ENCODE assay signal across 1 cellular context in the genomic region with DNA sequence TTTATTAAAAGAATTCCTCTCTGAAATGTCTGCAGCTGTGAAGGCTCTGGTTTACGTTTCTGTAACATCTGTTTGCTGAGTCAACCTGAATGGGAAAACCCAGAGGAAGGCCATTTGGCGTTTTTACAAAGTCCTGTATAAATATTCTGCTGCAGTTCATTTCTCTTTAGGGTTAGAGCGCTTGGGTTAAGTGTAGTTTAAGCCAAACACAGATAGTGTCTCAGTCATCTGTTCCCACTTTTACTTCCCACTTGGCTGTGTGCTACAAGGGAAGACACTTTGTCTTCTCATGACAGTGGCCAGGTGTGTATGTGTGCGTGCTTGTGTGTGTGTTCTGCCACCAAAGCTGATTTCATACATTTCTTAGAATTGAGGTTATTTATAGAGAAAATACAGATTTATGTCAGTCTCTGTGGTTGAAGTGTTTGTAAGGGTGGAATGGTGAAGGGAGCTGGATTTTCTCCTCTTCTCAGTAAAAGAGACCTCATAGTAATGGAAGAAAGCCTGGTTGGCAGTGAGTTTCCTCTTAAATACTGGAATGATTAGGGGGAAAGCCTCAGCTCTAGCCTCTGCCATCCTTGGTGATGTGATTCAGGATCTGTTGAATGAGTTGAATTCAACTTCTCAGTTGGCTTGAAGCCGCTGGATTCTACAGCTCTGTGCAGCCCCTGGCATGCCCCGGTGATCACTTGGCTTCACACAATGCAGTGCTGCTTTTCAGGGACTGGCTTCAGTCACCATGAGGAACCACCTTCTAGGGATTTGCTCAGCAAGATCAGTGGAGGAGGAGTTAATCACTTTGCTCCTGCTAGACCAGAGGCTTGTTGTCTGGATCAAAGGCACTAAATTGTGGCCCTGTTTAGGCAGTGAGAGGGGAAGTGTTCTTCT.
TF ChIP-seq lines count a peak whose summit lies in the region.

No MANE protein-coding gene starts in this region.

TF ChIP-seq in GM12878, 131 proteins besides CTCF, POLR2A, EP300 and RAD21 (continued from another document and continues in another):
- TF ChIP-seq SKIL (IDR thresholded peaks at IDR 0.05; ENCODE audit: low read depth, poor library complexity, severe bottlenecking) = no peak
- no peak for TF ChIP-seq ZNF687 (IDR thresholded peaks at IDR 0.05)
- TF ChIP-seq IKZF1 (conservative IDR thresholded peaks at IDR 0.05) = no peak
- no peak for TF ChIP-seq BCLAF1 (IDR thresholded peaks at IDR 0.05)
- no peak for TF ChIP-seq PKNOX1 (IDR thresholded peaks at IDR 0.05)
- peak; percentile 73 for TF ChIP-seq MEF2A (IDR thresholded peaks at IDR 0.05; ENCODE audit: insufficient read depth, low read depth, low read length)
- no peak for TF ChIP-seq ETV6 (conservative IDR thresholded peaks at IDR 0.05 in 1 of 2, IDR thresholded peaks at IDR 0.05 in 1 of 2; ENCODE audit: borderline replicate concordance in 1 of 2, low read depth in 1 of 2)
- TF ChIP-seq ATF2 (IDR thresholded peaks at IDR 0.05; ENCODE audit: low read length) = peak; percentile 63; the same call in 1 of the 2 replicates
- peak; percentile 65; the same call in 1 of the 2 replicates for TF ChIP-seq ZBED1 (IDR thresholded peaks at IDR 0.05; ENCODE audit: borderline replicate concordance)
- peak; percentile 61 for TF ChIP-seq JUNB (IDR thresholded peaks at IDR 0.05)
- no peak for TF ChIP-seq YBX1 (IDR thresholded peaks at IDR 0.05)
- peak; percentile 85 for TF ChIP-seq EED (IDR thresholded peaks at IDR 0.05; ENCODE audit: low read depth)
- TF ChIP-seq MTA3 (IDR thresholded peaks at IDR 0.05; ENCODE audit: borderline replicate concordance, low read length) = no peak
- TF ChIP-seq ELK1 (IDR thresholded peaks at IDR 0.05; ENCODE audit: low read depth, low read length) = no peak
- TF ChIP-seq E2F8 (IDR thresholded peaks at IDR 0.05; ENCODE audit: low read depth, partially characterized antibody) = no peak
- no peak for TF ChIP-seq LARP7 (IDR thresholded peaks at IDR 0.05)
- peak; percentile 28; the same call in 1 of the 2 replicates for TF ChIP-seq TCF12 (IDR thresholded peaks at IDR 0.05; ENCODE audit: low read depth, low read length)
- no peak for TF ChIP-seq STAT3 (IDR thresholded peaks at IDR 0.05; ENCODE audit: low read depth, low read length)
- peak; percentile 69; the same call in 1 of the 2 replicates for TF ChIP-seq CBFB (IDR thresholded peaks at IDR 0.05; ENCODE audit: low read depth)
- TF ChIP-seq HSF1 (IDR thresholded peaks at IDR 0.05; ENCODE audit: low read depth, low read length) = no peak
- no peak for TF ChIP-seq CHD2 (IDR thresholded peaks at IDR 0.05; ENCODE audit: borderline replicate concordance, low read depth, low read length)
- no peak for TF ChIP-seq MEF2B (IDR thresholded peaks at IDR 0.05; ENCODE audit: partially characterized antibody, poor library complexity, severe bottlenecking)
- no peak for TF ChIP-seq TAF1 (IDR thresholded peaks at IDR 0.05; ENCODE audit: borderline replicate concordance, low read depth, low read length)
- TF ChIP-seq YY1 (IDR thresholded peaks at IDR 0.05; ENCODE audit: low read depth, low read length) = 0 out of 2 replicates have a peak, but pooled peaks have one; percentile 9
- TF ChIP-seq MYC (IDR thresholded peaks at IDR 0.05; ENCODE audit: insufficient read depth, insufficient read length, insufficient replicate concordance, low read length, severe bottlenecking) = no peak
- no peak for TF ChIP-seq HDAC2 (IDR thresholded peaks at IDR 0.05)
- TF ChIP-seq PAX5 (IDR thresholded peaks at IDR 0.05; ENCODE audit: borderline replicate concordance, low read depth, low read length) = no peak
- TF ChIP-seq ZNF217 (IDR thresholded peaks at IDR 0.05) = no peak
- no peak for TF ChIP-seq MYB (IDR thresholded peaks at IDR 0.05; ENCODE audit: borderline replicate concordance, low read depth, low read length)
- TF ChIP-seq RFX5 (IDR thresholded peaks at IDR 0.05; ENCODE audit: low read depth, low read length) = no peak
- peak; percentile 82 for TF ChIP-seq FOXM1 (IDR thresholded peaks at IDR 0.05; ENCODE audit: low read depth, low read length)
- TF ChIP-seq MTA2 (IDR thresholded peaks at IDR 0.05; ENCODE audit: low read depth) = no peak
- no peak for TF ChIP-seq MLLT1 (IDR thresholded peaks at IDR 0.05)
- TF ChIP-seq ZNF622 (IDR thresholded peaks at IDR 0.05) = no peak
